14 cellular contexts compared by ENCODE assay signal in genomic region chr1:26717066-26717465, GRCh38. TPM values are rescaled to one million over a fixed set of nuclear protein-coding genes. Genes with fewer than 3 reads are reported as not detected.
DNase-seq lines count a peak whose midpoint lies in the region; ATAC-seq, FAIRE-seq and TF ChIP-seq lines count a peak whose summit lies in the region.
"Had no signal": no experiment of that assay in that cellular context is flagged by ENCODE, and none has a peak within 500 bp of the region (broad histone marks: within the 10 kb centered on the region; RNA-seq: fewer than 3 reads in every experiment).

No MANE protein-coding gene starts in this region.

- peak overlapping the region in 4 of 5 experiments; percentile 41 to 86 (median 78) for H3K27ac Mint-ChIP-seq in brain
- peak overlapping the region; percentile 16 to 84 (median 46) for H3K27ac Mint-ChIP-seq in naive thymus-derived CD8-positive, alpha-beta T cell

- H3K9ac ChIP-seq in BLaER1 treated with 17β-estradiol and CSF1 and Interleukin-3, amounts not matched to agents 10 nM and 100 nM = peak overlapping the region in 2 of 11 experiments; percentile 3 to 15; a peak in 1 of 22 replicates

- POLR2A ChIA-PET in naive thymus-derived CD8-positive, alpha-beta T cell (lab: Charles Lee) = interaction anchor here (1.2 to 1.7 kb wide), 3 partner anchors 10 to 20 kb away, joined by 3 to 5 read pairs (median 4); no protein-coding TSS in a partner anchor

- ATAC-seq in naive thymus-derived CD8-positive, alpha-beta T cell = no peak
- ATAC-seq in HG02981 (IDR thresholded peaks at IDR 0.05; ENCODE audit: unreplicated experiment) (no peak), HG02759 (IDR thresholded peaks at IDR 0.05; ENCODE audit: unreplicated experiment) (no peak), HG03159 (IDR thresholded peaks at IDR 0.05; ENCODE audit: unreplicated experiment) (no peak)

- H3K4me3 Mint-ChIP-seq in brain = peak overlapping the region in 3 of 5 experiments; percentile 19 to 50 (median 22)
- H3K4me3 Mint-ChIP-seq in naive thymus-derived CD8-positive, alpha-beta T cell = peak overlapping the region in 8 of 10 donors; percentile 11 to 54 (median 26)

- no peak for DNase-seq in GM19239 (ENCODE audit: insufficient read length, low spot score)
- no peak for DNase-seq in naive thymus-derived CD8-positive, alpha-beta T cell
- no peak for DNase-seq in iPS-NIHi7 (ENCODE audit: extremely low spot score)
- DNase-seq: activated CD4-positive, alpha-beta T cell treated with anti-CD3 and anti-CD28 coated beads, Interleukin-2, amount 50 U/mL, for 4 hours; nucleus accumbens; SIG-M5 had no signal

- TF ChIP-seq CTCF in brain (conservative IDR thresholded peaks at IDR 0.05) = no peak

- H3K4me2 ChIP-seq in BLaER1 treated with 17β-estradiol and CSF1 and Interleukin-3, amounts not matched to agents 10 nM and 100 nM = peak overlapping the region; percentile 1 to 49 (median 21); a peak in 13 of 22 replicates

- no peaks in the 10 kb centered on the region for H3K9me3 ChIP-seq in BLaER1 treated with 17β-estradiol and CSF1 and Interleukin-3, amounts not matched to agents 10 nM and 100 nM (replicated peaks in 1 of 11)
- H3K9me3 ChIP-seq: suprapubic skin had no signal

- H3K4me1 Mint-ChIP-seq in brain = peaks cover 91% of the 10 kb centered on the region
- H3K4me1 Mint-ChIP-seq in naive thymus-derived CD8-positive, alpha-beta T cell = peaks cover 50 to 95% (median 89%) of the 10 kb centered on the region in 4 donors

- FAIRE-seq in GM19239 (lab: Jason Lieb, UNC) = peak; percentile 21
- FAIRE-seq: astrocyte, islet of Langerhans had no signal

- peaks cover 100% of the 10 kb centered on the region in 11 experiments for H4K20me1 ChIP-seq in BLaER1 treated with 17β-estradiol and CSF1 and Interleukin-3, amounts not matched to agents 10 nM and 100 nM

- no peaks in the 10 kb centered on the region for H3K27me3 ChIP-seq in BLaER1 treated with 17β-estradiol and CSF1 and Interleukin-3, amounts not matched to agents 10 nM and 100 nM
- H3K27me3 ChIP-seq: suprapubic skin had no signal

- peaks cover 75 to 100% (median 92%) of the 10 kb centered on the region in 10 experiments for H3K4me1 ChIP-seq in BLaER1 treated with 17β-estradiol and CSF1 and Interleukin-3, amounts not matched to agents 10 nM and 100 nM

- H3K9me3 Mint-ChIP-seq in brain = no peaks in the 10 kb centered on the region
- H3K9me3 Mint-ChIP-seq in naive thymus-derived CD8-positive, alpha-beta T cell = no peaks in the 10 kb centered on the region

- no peaks in the 10 kb centered on the region for H3K27me3 Mint-ChIP-seq in brain
- no peaks in the 10 kb centered on the region for H3K27me3 Mint-ChIP-seq in naive thymus-derived CD8-positive, alpha-beta T cell

- H3K27ac ChIP-seq in BLaER1 treated with 17β-estradiol and CSF1 and Interleukin-3, amounts not matched to agents 10 nM and 100 nM = 0 out of 22 replicates have a peak overlapping the region, but pooled peaks of 1 of the 11 experiments have one; percentile 15
- H3K27ac ChIP-seq: suprapubic skin had no signal

- H3K4me3 ChIP-seq in BLaER1 treated with 17β-estradiol and CSF1 and Interleukin-3, amounts not matched to agents 10 nM and 100 nM = no peak overlapping the region
- H3K4me3 ChIP-seq: suprapubic skin had no signal

- H3K36me3 ChIP-seq in BLaER1 treated with 17β-estradiol and CSF1 and Interleukin-3, amounts not matched to agents 10 nM and 100 nM = peaks cover 28 to 92% (median 78%) of the 10 kb centered on the region in 11 experiments
- H3K36me3 ChIP-seq: suprapubic skin had no signal

- peaks cover 70% of the 10 kb centered on the region for H3K36me3 Mint-ChIP-seq in brain
- peaks cover 0 to 66% (median 5%) of the 10 kb centered on the region in 3 donors for H3K36me3 Mint-ChIP-seq in naive thymus-derived CD8-positive, alpha-beta T cell

RNA-seq across cellular contexts. Expression of gene ARID1A, which starts 21.3 kb away (rescaled TPM):
- 61.7 TPM for polyA plus RNA-seq in brain (ENCODE audit: insufficient read depth, low read depth, low replicate concordance)
- 100 to 1,000 TPM; 123 TPM for total RNA-seq in naive thymus-derived CD8-positive, alpha-beta T cell
- 10 to 100 TPM; 21.2 to 32.0 (median 28.9) TPM for polyA plus RNA-seq in naive thymus-derived CD8-positive, alpha-beta T cell
